In genomic region chr10:74927701-74928100, GRCh38 we compare ENCODE assay signal across 13 cellular contexts.
DNase-seq lines count a peak whose midpoint lies in the region; ATAC-seq and TF ChIP-seq lines count a peak whose summit lies in the region.
"Had no signal": no experiment of that assay in that cellular context is flagged by ENCODE, and none has a peak within 500 bp of the region (broad histone marks: within the 10 kb centered on the region; RNA-seq: fewer than 3 reads in every experiment).

No MANE protein-coding gene starts in this region.

- in situ Hi-C loops in Panc1 (cut with HindIII; ENCODE audit: low pct_unique_long_range_greater_than_20kb, low sequenced_read_pairs), result no loop called here

- no peak overlapping the region for H3K4me3 ChIP-seq in CD4-positive, CD25-positive, alpha-beta regulatory T cell (ENCODE audit: low read depth, low read length)
- H3K4me3 ChIP-seq in Panc1 (ENCODE audit: low read depth in 2 of 2, low read length in 2 of 2) (no peak overlapping the region), esophagus (ENCODE audit: low read depth in 1 of 2, low read length in 2 of 2) (no peak overlapping the region), psoas muscle (no peak overlapping the region)
- H3K4me3 ChIP-seq: K562 had no signal

- H3K9me3 ChIP-seq in CD4-positive, CD25-positive, alpha-beta regulatory T cell (ENCODE audit: control insufficient read depth in 2 of 2, low read length in 2 of 2), result no peaks in the 10 kb centered on the region
- H3K9me3 ChIP-seq in Panc1 (ENCODE audit: control insufficient read depth, insufficient read depth, low read depth, low read length) (no peaks in the 10 kb centered on the region), esophagus (ENCODE audit: control insufficient read depth in 2 of 2, insufficient read depth in 1 of 2, low read depth in 1 of 2, low read length in 1 of 2) (no peaks in the 10 kb centered on the region), psoas muscle (no peaks in the 10 kb centered on the region)
- H3K9me3 ChIP-seq: BE2C had no signal

- CTCF ChIA-PET in Panc1 (lab: Charles Lee), result no interaction called here

- POLR2A ChIA-PET in Panc1 (lab: Charles Lee), result no interaction called here

- BruUV-seq in Panc1 (replicated peaks; lab: Mats Ljungman, UMichigan), result no TSS peak

- H3K36me3 Mint-ChIP-seq in CD4-positive, CD25-positive, alpha-beta regulatory T cell, result peaks cover 6% of the 10 kb centered on the region
- H3K36me3 Mint-ChIP-seq in endothelial cell (ENCODE audit: low read depth, unreplicated experiment), result no peaks in the 10 kb centered on the region

- H3K27me3 ChIP-seq in CD4-positive, CD25-positive, alpha-beta regulatory T cell (ENCODE audit: control insufficient read depth, insufficient read depth, low read length), result no peaks in the 10 kb centered on the region
- H3K27me3 ChIP-seq in Panc1 (ENCODE audit: control insufficient read depth, insufficient read depth, low read length), result no peaks in the 10 kb centered on the region
- H3K27me3 ChIP-seq in esophagus (ENCODE audit: control insufficient read depth in 1 of 2, insufficient read depth in 2 of 2, low read length in 2 of 2), result no peaks in the 10 kb centered on the region
- H3K27me3 ChIP-seq in psoas muscle (ENCODE audit: insufficient read depth in 3 of 3, low read length in 2 of 3), result no peaks in the 10 kb centered on the region
- H3K27me3 ChIP-seq: BE2C had no signal

- intact Hi-C loops in Panc1 (cut with micrococcal nuclease; ENCODE audit: unreplicated experiment) (no loop called here), psoas muscle (cut with DNase I) (loop anchor here in 1 of 2 donors (10.0 kb wide), 1 partner anchor 177 kb away; a partner anchor contains a TSS)

- TF ChIP-seq CTCF in Panc1 (IDR thresholded peaks at IDR 0.05) (no peak), psoas muscle (IDR thresholded peaks at IDR 0.05) (no peak), endothelial cell (IDR thresholded peaks at IDR 0.05; ENCODE audit: unreplicated experiment) (no peak)

- no peak overlapping the region for H3K27ac ChIP-seq in CD4-positive, CD25-positive, alpha-beta regulatory T cell (ENCODE audit: insufficient read depth, low read length, poor library complexity, severe bottlenecking)
- H3K27ac ChIP-seq in Panc1 (ENCODE audit: low read length), result peak overlapping the region; percentile 14
- peak overlapping the region; percentile 21 to 59 for H3K27ac ChIP-seq in esophagus (ENCODE audit: low read depth in 2 of 2, low read length in 1 of 2)
- peak overlapping the region; percentile 19 for H3K27ac ChIP-seq in psoas muscle

- no peak for ATAC-seq in CD4-positive, CD25-positive, alpha-beta regulatory T cell (ENCODE audit: low read depth in 2 of 2)
- ATAC-seq in Panc1 (no peak), psoas muscle (peak in 1 of 4 donors; percentile 21), GM18502 (IDR thresholded peaks at IDR 0.05; ENCODE audit: poor library complexity, unreplicated experiment) (no peak), HG03521 (IDR thresholded peaks at IDR 0.05; ENCODE audit: unreplicated experiment) (no peak)
- ATAC-seq: activated CD4-positive, alpha-beta T cell treated with anti-CD3 and anti-CD28 coated beads for 36 hours; K562 had no signal

- no peak for DNase-seq in CD4-positive, CD25-positive, alpha-beta regulatory T cell
- DNase-seq in Panc1 (ENCODE audit: low read depth, low spot score) (no peak), psoas muscle (no peak), endothelial cell (ENCODE audit: low spot score) (no peak)
- DNase-seq in effector CD4-positive, alpha-beta T cell, result no peak
- DNase-seq: activated CD4-positive, alpha-beta T cell treated with anti-CD3 and anti-CD28 coated beads for 36 hours; BE2C; NCI-H2029 treated with DMSO at 0.1 percent for 48 hours had no signal

- H3K27me3 Mint-ChIP-seq in CD4-positive, CD25-positive, alpha-beta regulatory T cell, result no peaks in the 10 kb centered on the region
- peaks cover 2% of the 10 kb centered on the region for H3K27me3 Mint-ChIP-seq in endothelial cell (ENCODE audit: unreplicated experiment)
- H3K27me3 Mint-ChIP-seq: activated CD4-positive, alpha-beta T cell treated with anti-CD3 and anti-CD28 coated beads for 36 hours had no signal

- H3K4me1 ChIP-seq in CD4-positive, CD25-positive, alpha-beta regulatory T cell (ENCODE audit: control insufficient read depth, insufficient read depth, low read length, poor library complexity, severe bottlenecking), result no peaks in the 10 kb centered on the region
- H3K4me1 ChIP-seq in Panc1 (ENCODE audit: control insufficient read depth, insufficient read depth, low read length) (peaks cover 34% of the 10 kb centered on the region), esophagus (ENCODE audit: control insufficient read depth in 2 of 2, insufficient read depth in 2 of 2, low read length in 1 of 2) (peaks cover 4 to 8% of the 10 kb centered on the region in 2 donors), psoas muscle (peaks cover 63% of the 10 kb centered on the region)

- no peak overlapping the region for H3K4me3 Mint-ChIP-seq in CD4-positive, CD25-positive, alpha-beta regulatory T cell
- H3K4me3 Mint-ChIP-seq in endothelial cell (ENCODE audit: unreplicated experiment), result no peak overlapping the region
- H3K4me3 Mint-ChIP-seq: activated CD4-positive, alpha-beta T cell treated with anti-CD3 and anti-CD28 coated beads for 36 hours; activated T-helper 1 cell treated with anti-CD3 and anti-CD28 coated beads, Interleukin-12 subunit alpha, Interleukin-12 subunit beta, Interleukin-2, Interleukin-4 antibody, amounts not matched to agents 30 ng/mL and 10 ng/mL and 1 ng/mL, durations not matched to agents 14 hours and 24 hours and 36 hours had no signal

- H3K27ac Mint-ChIP-seq in CD4-positive, CD25-positive, alpha-beta regulatory T cell, result peak overlapping the region in 2 of 3 donors; percentile 41 to 55
- no peak overlapping the region for H3K27ac Mint-ChIP-seq in endothelial cell (ENCODE audit: unreplicated experiment)
- H3K27ac Mint-ChIP-seq: activated CD4-positive, alpha-beta T cell treated with anti-CD3 and anti-CD28 coated beads for 36 hours; activated T-helper 1 cell treated with anti-CD3 and anti-CD28 coated beads, Interleukin-12 subunit alpha, Interleukin-12 subunit beta, Interleukin-2, Interleukin-4 antibody, amounts not matched to agents 30 ng/mL and 10 ng/mL and 1 ng/mL, durations not matched to agents 14 hours and 24 hours and 36 hours had no signal

- H3K36me3 ChIP-seq in CD4-positive, CD25-positive, alpha-beta regulatory T cell (ENCODE audit: control insufficient read depth, insufficient read depth, low read length), result no peaks in the 10 kb centered on the region
- no peaks in the 10 kb centered on the region for H3K36me3 ChIP-seq in Panc1 (ENCODE audit: control insufficient read depth, insufficient read depth, low read length)
- H3K36me3 ChIP-seq in esophagus (ENCODE audit: control insufficient read depth in 2 of 2, insufficient read depth in 2 of 2, low read length in 1 of 2), result no peaks in the 10 kb centered on the region
- no peaks in the 10 kb centered on the region for H3K36me3 ChIP-seq in psoas muscle (ENCODE audit: insufficient read depth in 1 of 2, low read depth in 1 of 2)
- H3K36me3 ChIP-seq: BE2C had no signal

- no peaks in the 10 kb centered on the region for H3K9me3 Mint-ChIP-seq in CD4-positive, CD25-positive, alpha-beta regulatory T cell
- no peaks in the 10 kb centered on the region for H3K9me3 Mint-ChIP-seq in endothelial cell (ENCODE audit: unreplicated experiment)
- H3K9me3 Mint-ChIP-seq: activated T-helper 1 cell treated with anti-CD3 and anti-CD28 coated beads, Interleukin-12 subunit alpha, Interleukin-12 subunit beta, Interleukin-2, Interleukin-4 antibody, amounts not matched to agents 30 ng/mL and 10 ng/mL and 1 ng/mL, durations not matched to agents 14 hours and 24 hours and 36 hours had no signal

- H3K4me1 Mint-ChIP-seq in CD4-positive, CD25-positive, alpha-beta regulatory T cell, result peaks cover 17 to 56% (median 43%) of the 10 kb centered on the region in 4 donors
- H3K4me1 Mint-ChIP-seq in endothelial cell (ENCODE audit: unreplicated experiment), result peaks cover 30% of the 10 kb centered on the region

- WGBS in esophagus, 2 donors, result 55 to 68% methylated on average over 2 of the region's 2 CpGs
- WGBS in psoas muscle, 3 donors, result 67 to 87% (median 77%) methylated on average over 2 of the region's 2 CpGs
